In genomic region chr3:194637541-194638400, GRCh38 we compare ENCODE assay signal across 20 cellular contexts. TPM values are rescaled to one million over a fixed set of nuclear protein-coding genes. Genes with fewer than 3 reads are reported as not detected.
DNase-seq lines count a peak whose midpoint lies in the region; ATAC-seq, FAIRE-seq and TF ChIP-seq lines count a peak whose summit lies in the region.
"Had no signal": no experiment of that assay in that cellular context is flagged by ENCODE, and none has a peak within 500 bp of the region (broad histone marks: within the 10 kb centered on the region; RNA-seq: fewer than 3 reads in every experiment).

No MANE protein-coding gene starts in this region.

- no peak for TF ChIP-seq CTCF in H1 (IDR thresholded peaks at IDR 0.05; ENCODE audit: control extremely low read depth in 1 of 3, insufficient read depth in 1 of 3, low read depth in 1 of 3, low read length in 3 of 3)
- TF ChIP-seq CTCF in psoas muscle (IDR thresholded peaks at IDR 0.05), result no peak

- H3K56ac ChIP-seq in H1 (replicated peaks; ENCODE audit: insufficient read length, low read depth, low read length), result no peak overlapping the region

- H3K9ac ChIP-seq in H1 (replicated peaks in 1 of 4; ENCODE audit: extremely low read depth in 1 of 4, low read depth in 3 of 4, low read length in 3 of 4), result no peak overlapping the region
- no peak overlapping the region for H3K9ac ChIP-seq in trophoblast cell (ENCODE audit: low read length)
- H3K9ac ChIP-seq: BLaER1, GM23248 had no signal

- TF ChIP-seq RAD21 in H1 (IDR thresholded peaks at IDR 0.05 in 1 of 2, conservative IDR thresholded peaks at IDR 0.05 in 1 of 2; ENCODE audit: low read depth in 2 of 2, low read length in 2 of 2), result no peak

- H3K4me3 ChIP-seq in CD4-positive, alpha-beta memory T cell (ENCODE audit: low read length in 2 of 2), result no peak overlapping the region
- H3K4me3 ChIP-seq in H1 (ENCODE audit: extremely low read depth in 1 of 4, insufficient read depth in 2 of 4, low read depth in 3 of 4, low read length in 4 of 4) (no peak overlapping the region), trophoblast cell (ENCODE audit: low read depth, low read length) (no peak overlapping the region), psoas muscle (no peak overlapping the region)
- H3K4me3 ChIP-seq: BLaER1, GM23248, MG63, SJCRH30 had no signal

- H4K8ac ChIP-seq in H1 (ENCODE audit: extremely low read depth, insufficient read depth, low read length), result no peak overlapping the region
- H4K8ac ChIP-seq in trophoblast cell (ENCODE audit: low read depth, low read length), result no peak overlapping the region

- H4K20me1 ChIP-seq in H1 (replicated peaks in 1 of 2; ENCODE audit: control insufficient read depth in 1 of 2, insufficient read depth in 2 of 2, low read length in 2 of 2), result peaks cover 2% of the 10 kb centered on the region in 2 experiments
- H4K20me1 ChIP-seq: BLaER1 had no signal

- no peak overlapping the region for H3K4me3 Mint-ChIP-seq in CD4-positive, alpha-beta memory T cell
- H3K4me3 Mint-ChIP-seq: HFFc6 had no signal

- no peak overlapping the region for H3K23ac ChIP-seq in H1 (ENCODE audit: insufficient read length)
- H3K23ac ChIP-seq in trophoblast cell (ENCODE audit: low read length), result no peak overlapping the region

- H3K36me3 Mint-ChIP-seq in CD4-positive, alpha-beta memory T cell, result peaks cover 16 to 25% of the 10 kb centered on the region in 2 donors

- TF ChIP-seq EP300 in H1 (IDR thresholded peaks at IDR 0.05; ENCODE audit: borderline replicate concordance in 1 of 2, low read depth in 2 of 2, low read length in 2 of 2), result no peak

- no peak for FAIRE-seq in H1 (lab: Jason Lieb, UNC)
- FAIRE-seq: G401.6 had no signal

- H3K23me2 ChIP-seq in H1 (ENCODE audit: low read depth, low read length), result peaks cover 6% of the 10 kb centered on the region; the same call in 1 of the 2 replicates

- H3K9me3 Mint-ChIP-seq in CD4-positive, alpha-beta memory T cell, result no peaks in the 10 kb centered on the region
- H3K9me3 Mint-ChIP-seq: HFFc6 had no signal

- H3K4ac ChIP-seq in H1 (replicated peaks; ENCODE audit: insufficient read length, low read depth, low read length) (no peak overlapping the region), trophoblast cell (ENCODE audit: low read depth, low read length) (no peak overlapping the region)

- no peaks in the 10 kb centered on the region for H3K27me3 ChIP-seq in CD4-positive, alpha-beta memory T cell (ENCODE audit: insufficient read depth, low read length)
- H3K27me3 ChIP-seq in H1 (replicated peaks in 1 of 4; ENCODE audit: control insufficient read depth in 3 of 4, extremely low read depth in 1 of 4, insufficient read depth in 3 of 4, low read length in 3 of 4), result no peaks in the 10 kb centered on the region
- H3K27me3 ChIP-seq in trophoblast cell (ENCODE audit: insufficient read depth, low read length), result no peaks in the 10 kb centered on the region
- H3K27me3 ChIP-seq in psoas muscle (ENCODE audit: insufficient read depth in 3 of 3, low read length in 2 of 3), result no peaks in the 10 kb centered on the region
- H3K27me3 ChIP-seq: BLaER1, MG63, SJCRH30 had no signal

- no peak overlapping the region for H3K14ac ChIP-seq in H1 (ENCODE audit: insufficient read length)
- peak overlapping the region; percentile 6 for H3K14ac ChIP-seq in trophoblast cell (ENCODE audit: low read length)

- no peak overlapping the region for H3K4me2 ChIP-seq in H1 (ENCODE audit: insufficient read depth in 1 of 2, low read depth in 2 of 2, low read length in 2 of 2)
- H3K4me2 ChIP-seq in trophoblast cell (ENCODE audit: low read length), result no peak overlapping the region
- H3K4me2 ChIP-seq: BLaER1 had no signal

- H2BK12ac ChIP-seq in H1 (ENCODE audit: low read depth, low read length) (no peak overlapping the region), trophoblast cell (ENCODE audit: low read length) (peak overlapping the region; percentile 5)

- TF ChIP-seq POLR2A in H1 (IDR thresholded peaks at IDR 0.05; ENCODE audit: control extremely low read depth in 1 of 2, low read depth in 2 of 2, low read length in 2 of 2), result no peak

- H4K91ac ChIP-seq in H1 (replicated peaks; ENCODE audit: insufficient read length, low read length), result no peak overlapping the region
- no peak overlapping the region for H4K91ac ChIP-seq in trophoblast cell (ENCODE audit: low read depth, low read length)

- H2BK15ac ChIP-seq in H1 (ENCODE audit: low read length), result no peak overlapping the region

- no peak overlapping the region for H4K5ac ChIP-seq in H1 (ENCODE audit: insufficient read length, low read depth, low read length)

- no peak overlapping the region for H3K18ac ChIP-seq in H1 (ENCODE audit: extremely low read depth, low read length)
- no peak overlapping the region for H3K18ac ChIP-seq in trophoblast cell (ENCODE audit: low read length)

- H3K36me3 ChIP-seq in CD4-positive, alpha-beta memory T cell (ENCODE audit: insufficient read depth, low read length), result peaks cover 18% of the 10 kb centered on the region
- H3K36me3 ChIP-seq in H1 (ENCODE audit: control insufficient read depth in 2 of 4, insufficient read depth in 4 of 4, low read length in 3 of 4), result peaks cover 6 to 20% (median 14%) of the 10 kb centered on the region in 4 experiments; a peak in 7 of 8 replicates
- peaks cover 14% of the 10 kb centered on the region in 2 experiments for H3K36me3 ChIP-seq in trophoblast cell (ENCODE audit: control insufficient read depth in 1 of 2, insufficient read depth in 2 of 2, low read length in 2 of 2)
- peaks cover 7 to 36% of the 10 kb centered on the region in 2 donors for H3K36me3 ChIP-seq in psoas muscle (ENCODE audit: insufficient read depth in 1 of 2, low read depth in 1 of 2)

- no peak overlapping the region for H2AFZ ChIP-seq in H1 (ENCODE audit: low read length)
- H2AFZ ChIP-seq in trophoblast cell (ENCODE audit: insufficient read depth, low read length, poor library complexity), result no peak overlapping the region
- H2AFZ ChIP-seq: GM23248 had no signal

- peak; percentile 21 for DNase-seq in activated CD8-positive, alpha-beta memory T cell treated with anti-CD3 and anti-CD28 coated beads for 24 hours
- DNase-seq in activated CD8-positive, alpha-beta memory T cell treated with anti-CD3 and anti-CD28 coated beads, Interleukin-2, amount 50 U/mL, for 4 hours, result no peak
- DNase-seq in CD4-positive, alpha-beta memory T cell, result no peak
- DNase-seq in H1 (ENCODE audit: low read depth in 1 of 2, low spot score in 2 of 2), result no peak
- no peak for DNase-seq in trophoblast cell
- no peak for DNase-seq in psoas muscle
- DNase-seq in A172 (ENCODE audit: low spot score), result no peak
- DNase-seq in NCI-H1092 (lab: John Stamatoyannopoulos, UW), result no peak
- DNase-seq: 8988T, DND-41, HFFc6, Karpas-422, MG63, NCI-H1092 treated with DMSO at 0.1 percent for 48 hours, NCI-H1694, SJCRH30 had no signal

- H3K4me1 Mint-ChIP-seq in CD4-positive, alpha-beta memory T cell, result peaks cover 7 to 27% (median 14%) of the 10 kb centered on the region in 4 donors

- peaks cover 4% of the 10 kb centered on the region for H3K4me1 ChIP-seq in CD4-positive, alpha-beta memory T cell (ENCODE audit: insufficient read depth, low read length)
- H3K4me1 ChIP-seq in H1 (replicated peaks in 1 of 4; ENCODE audit: control insufficient read depth in 3 of 4, insufficient read depth in 4 of 4, low read length in 3 of 4) (no peaks in the 10 kb centered on the region), trophoblast cell (ENCODE audit: control insufficient read depth in 1 of 2, insufficient read depth in 2 of 2, low read length in 2 of 2) (peaks cover 2 to 4% of the 10 kb centered on the region in 2 experiments), psoas muscle (no peaks in the 10 kb centered on the region)
- H3K4me1 ChIP-seq: SJCRH30 had no signal

- no peaks in the 10 kb centered on the region for H3K27me3 Mint-ChIP-seq in CD4-positive, alpha-beta memory T cell

- no peak overlapping the region for H2BK120ac ChIP-seq in H1 (replicated peaks; ENCODE audit: low read depth, low read length)
- peak overlapping the region; percentile 18 for H2BK120ac ChIP-seq in trophoblast cell (ENCODE audit: insufficient read depth, low read length, poor library complexity)

- intact Hi-C loops in CD4-positive, alpha-beta memory T cell (cut with micrococcal nuclease), result no loop called here
- intact Hi-C loops in psoas muscle (cut with DNase I), result no loop called here

- H3K27ac Mint-ChIP-seq in CD4-positive, alpha-beta memory T cell, result peak overlapping the region in 4 of 7 donors; percentile 18 to 57 (median 36)
- H3K27ac Mint-ChIP-seq: HFFc6 had no signal

- H3K9me3 ChIP-seq in CD4-positive, alpha-beta memory T cell (ENCODE audit: control insufficient read depth in 1 of 2, low read length in 2 of 2), result no peaks in the 10 kb centered on the region
- H3K9me3 ChIP-seq in H1 (ENCODE audit: insufficient read depth in 2 of 2, low read depth in 1 of 2, low read length in 1 of 2) (no peaks in the 10 kb centered on the region), trophoblast cell (ENCODE audit: insufficient read depth, low read depth, low read length) (no peaks in the 10 kb centered on the region), psoas muscle (no peaks in the 10 kb centered on the region)
- H3K9me3 ChIP-seq: BLaER1, MG63, SJCRH30 had no signal

- POLR2A ChIA-PET in CD4-positive, alpha-beta memory T cell (lab: Charles Lee; ENCODE audit: partially characterized antibody), result no interaction called here
- POLR2A ChIA-PET in H1 (lab: Charles Lee; ENCODE audit: partially characterized antibody), result interaction anchor here (1.3 kb wide), 1 partner anchor 54 kb away, joined by 3 read pairs; no protein-coding TSS in a partner anchor

- no peaks in the 10 kb centered on the region for H3K79me1 ChIP-seq in H1 (ENCODE audit: low read depth, low read length)
- H3K79me1 ChIP-seq in trophoblast cell (ENCODE audit: low read length), result peaks cover 2% of the 10 kb centered on the region

- H2BK20ac ChIP-seq in H1 (ENCODE audit: low read length), result no peak overlapping the region

- WGBS in H1 (ENCODE audit: extremely low coverage in 1 of 2, insufficient coverage in 1 of 2, insufficient read length in 1 of 2, insufficient replicate concordance in 2 of 2, low coverage in 1 of 2, low lambda C conversion rate in 2 of 2, missing lambda C conversion rate in 1 of 2), 2 experiments, result 94% methylated on average over 22 of the region's 22 CpGs; no CpG with 5 or more reads in 1 of the 2 experiments
- no CpG with 5 or more reads among the region's 22 CpGs for WGBS in trophoblast cell (ENCODE audit: extremely low coverage, insufficient coverage, insufficient read length)
- WGBS in psoas muscle, 3 donors, result 86 to 90% (median 89%) methylated on average over 22 of the region's 22 CpGs

- H4K12ac ChIP-seq in trophoblast cell (ENCODE audit: low read depth, low read length), result no peak overlapping the region

- no peak for ATAC-seq in psoas muscle
- ATAC-seq: PC-3 had no signal

- H3K79me2 ChIP-seq in H1 (ENCODE audit: control insufficient read depth in 1 of 2, insufficient read depth in 2 of 2, low read length in 2 of 2) (no peaks in the 10 kb centered on the region), trophoblast cell (ENCODE audit: control insufficient read depth, insufficient read depth, low read length, poor library complexity) (peaks cover 5% of the 10 kb centered on the region)

- CTCF ChIA-PET in CD4-positive, alpha-beta memory T cell (lab: Charles Lee; ENCODE audit: partially characterized antibody), result interaction anchor here (1.0 kb wide), 1 partner anchor 11 kb away, joined by 3 read pairs; no protein-coding TSS in a partner anchor
- CTCF ChIA-PET in H1 (lab: Charles Lee; ENCODE audit: partially characterized antibody), result interaction anchor here (0.9 to 1.7 kb wide), 4 partner anchors 14 to 34 kb away, joined by 3 to 7 read pairs (median 4); partner anchors contain the start of gene LSG1

- no peak overlapping the region for H3K27ac ChIP-seq in CD4-positive, alpha-beta memory T cell (ENCODE audit: low read depth, low read length)
- no peak overlapping the region for H3K27ac ChIP-seq in H1 (ENCODE audit: low read depth, low read length)
- H3K27ac ChIP-seq in trophoblast cell (ENCODE audit: low read depth, low read length), result peak overlapping the region; percentile 14
- no peak overlapping the region for H3K27ac ChIP-seq in psoas muscle
- H3K27ac ChIP-seq: BLaER1, GM23248, SJCRH30 had no signal

- no peak overlapping the region for H2BK5ac ChIP-seq in H1 (ENCODE audit: low read depth, low read length)
- H2BK5ac ChIP-seq in trophoblast cell (ENCODE audit: low read depth, low read length, poor library complexity), result peak overlapping the region; percentile 6

- H2AK5ac ChIP-seq in H1 (ENCODE audit: low read depth, low read length) (no peak overlapping the region), trophoblast cell (ENCODE audit: low read length) (no peak overlapping the region)

RNA-seq across cellular contexts. Expression of gene TMEM44, which starts 4.6 kb away (rescaled TPM):
- total RNA-seq in CD4-positive, alpha-beta memory T cell, result 1 to 10 TPM; 1.9 to 2.1 TPM
- polyA plus RNA-seq in CD4-positive, alpha-beta memory T cell, result 1 to 10 TPM in 1 of 2 donors, not detected in 1; 1.3 TPM
- total RNA-seq in H1 (2021; fragmentation: NEBNext Ultra II Directional; extraction: Animal tissue kit (Norgen Biotek cat#: 25700)), result 15.4 and 16.7 TPM in 2 replicates
- polyA plus RNA-seq in H1 (2011; rRNA removed) (14.0 and 14.8 TPM in 2 replicates), psoas muscle (1 to 10 TPM; 2.1 to 4.1 (median 3.5) TPM)
- 16.6 TPM for polyA plus RNA-seq in H1 (2011; cell fraction: cytosol; rRNA removed)
- 28.7 TPM for polyA plus RNA-seq in H1 (2011; cell fraction: nucleus; rRNA removed)
- 15.1 to 20.7 TPM (median 18.0 TPM) in 4 replicates for polyA plus RNA-seq in H1 (2012, experiment 1 of 2)
- polyA plus RNA-seq in H1 (2012, experiment 2 of 2), result 9.9 TPM
- polyA plus RNA-seq in H1 (2013, experiment 1 of 2), result 10.8 TPM
- polyA plus RNA-seq in H1 (2013, experiment 2 of 2), result 10.9 TPM
- 12.5 and 13.0 TPM in 2 replicates for polyA minus RNA-seq in H1 (2011; rRNA and poly(A)+ RNA removed)
- polyA minus RNA-seq in H1 (2011; cell fraction: cytosol; rRNA and poly(A)+ RNA removed), result 15.5 TPM
- 11.7 TPM for polyA minus RNA-seq in H1 (2011; cell fraction: nucleus; rRNA and poly(A)+ RNA removed)
- polyA plus RNA-seq in trophoblast cell (2013), result 9.6 and 10.5 TPM in 2 replicates
- total RNA-seq in psoas muscle, result 1 to 10 TPM; 2.0 to 4.4 (median 2.9) TPM
- total RNA-seq in A172 (2014; rRNA removed; shearing (Covaris generic)), result 14.2 and 15.4 TPM in 2 replicates

RNA-seq across cellular contexts. Expression of gene LSG1, which starts 34.2 kb away (rescaled TPM):
- 10 to 100 TPM; 48.4 to 49.5 TPM for total RNA-seq in CD4-positive, alpha-beta memory T cell
- polyA plus RNA-seq in CD4-positive, alpha-beta memory T cell, result 10 to 100 TPM in 1 of 2 donors, 1 to 10 TPM in 1; 9.6 to 36.3 TPM
- 47.6 and 49.9 TPM in 2 replicates for total RNA-seq in H1 (2021; fragmentation: NEBNext Ultra II Directional; extraction: Animal tissue kit (Norgen Biotek cat#: 25700))
- polyA plus RNA-seq in H1 (2011; rRNA removed) (17.8 and 23.7 TPM in 2 replicates), psoas muscle (10 to 100 TPM; 22.8 to 46.8 (median 43.8) TPM)
- 27.4 TPM for polyA plus RNA-seq in H1 (2011; cell fraction: cytosol; rRNA removed)
- 40.1 TPM for polyA plus RNA-seq in H1 (2011; cell fraction: nucleus; rRNA removed)
- 32.9 to 45.5 TPM (median 41.1 TPM) in 4 replicates for polyA plus RNA-seq in H1 (2012, experiment 1 of 2)
- 6.7 TPM for polyA plus RNA-seq in H1 (2012, experiment 2 of 2)
- polyA plus RNA-seq in H1 (2013, experiment 1 of 2), result 42.5 TPM
- polyA plus RNA-seq in H1 (2013, experiment 2 of 2), result 40.4 TPM
- 52.6 and 90.4 TPM in 2 replicates for polyA minus RNA-seq in H1 (2011; rRNA and poly(A)+ RNA removed)
- 36.5 TPM for polyA minus RNA-seq in H1 (2011; cell fraction: cytosol; rRNA and poly(A)+ RNA removed)
- 57.7 TPM for polyA minus RNA-seq in H1 (2011; cell fraction: nucleus; rRNA and poly(A)+ RNA removed)
- polyA plus RNA-seq in trophoblast cell (2013), result 17.7 and 18.0 TPM in 2 replicates
- 10 to 100 TPM; 24.8 to 37.5 (median 28.7) TPM for total RNA-seq in psoas muscle
- 55.1 and 72.7 TPM in 2 replicates for total RNA-seq in A172 (2014; rRNA removed; shearing (Covaris generic))

RNA-seq across cellular contexts. Expression of gene FAM43A, which starts 47.9 kb away (rescaled TPM):
- 1 to 10 TPM; 9.4 to 9.9 TPM for total RNA-seq in CD4-positive, alpha-beta memory T cell
- 1 to 10 TPM in 1 of 2 donors, under 1 TPM in 1; 0.34 to 6.0 TPM for polyA plus RNA-seq in CD4-positive, alpha-beta memory T cell
- total RNA-seq in H1 (2021; fragmentation: NEBNext Ultra II Directional; extraction: Animal tissue kit (Norgen Biotek cat#: 25700)), result 2.6 and 2.9 TPM in 2 replicates
- 2.3 and 4.9 TPM in 2 replicates for polyA plus RNA-seq in H1 (2011; rRNA removed)
- 4.3 TPM for polyA plus RNA-seq in H1 (2011; cell fraction: cytosol; rRNA removed)
- 4.0 TPM for polyA plus RNA-seq in H1 (2011; cell fraction: nucleus; rRNA removed)
- 1.9 to 2.7 TPM (median 1.9 TPM) in 4 replicates for polyA plus RNA-seq in H1 (2012, experiment 1 of 2)
- 2.4 TPM for polyA plus RNA-seq in H1 (2012, experiment 2 of 2)
- polyA plus RNA-seq in H1 (2013, experiment 1 of 2), result 1.3 TPM
- 1.4 TPM for polyA plus RNA-seq in H1 (2013, experiment 2 of 2)
- 0.44 and 0.66 TPM in 2 replicates for polyA minus RNA-seq in H1 (2011; rRNA and poly(A)+ RNA removed)
- polyA minus RNA-seq in H1 (2011; cell fraction: cytosol; rRNA and poly(A)+ RNA removed), result 2.2 TPM
- 5.6 TPM for polyA minus RNA-seq in H1 (2011; cell fraction: nucleus; rRNA and poly(A)+ RNA removed)
- polyA plus RNA-seq in trophoblast cell (2013), result 23.3 and 27.6 TPM in 2 replicates
- total RNA-seq in psoas muscle, result 1 to 10 TPM; 6.0 to 7.7 (median 6.9) TPM
- polyA plus RNA-seq in psoas muscle, result 1 to 10 TPM; 4.1 to 6.9 (median 6.8) TPM
- 8.2 and 10.4 TPM in 2 replicates for total RNA-seq in A172 (2014; rRNA removed; shearing (Covaris generic))
